Comparison of ENCODE assay signal across 19 cellular contexts in the genomic region with DNA sequence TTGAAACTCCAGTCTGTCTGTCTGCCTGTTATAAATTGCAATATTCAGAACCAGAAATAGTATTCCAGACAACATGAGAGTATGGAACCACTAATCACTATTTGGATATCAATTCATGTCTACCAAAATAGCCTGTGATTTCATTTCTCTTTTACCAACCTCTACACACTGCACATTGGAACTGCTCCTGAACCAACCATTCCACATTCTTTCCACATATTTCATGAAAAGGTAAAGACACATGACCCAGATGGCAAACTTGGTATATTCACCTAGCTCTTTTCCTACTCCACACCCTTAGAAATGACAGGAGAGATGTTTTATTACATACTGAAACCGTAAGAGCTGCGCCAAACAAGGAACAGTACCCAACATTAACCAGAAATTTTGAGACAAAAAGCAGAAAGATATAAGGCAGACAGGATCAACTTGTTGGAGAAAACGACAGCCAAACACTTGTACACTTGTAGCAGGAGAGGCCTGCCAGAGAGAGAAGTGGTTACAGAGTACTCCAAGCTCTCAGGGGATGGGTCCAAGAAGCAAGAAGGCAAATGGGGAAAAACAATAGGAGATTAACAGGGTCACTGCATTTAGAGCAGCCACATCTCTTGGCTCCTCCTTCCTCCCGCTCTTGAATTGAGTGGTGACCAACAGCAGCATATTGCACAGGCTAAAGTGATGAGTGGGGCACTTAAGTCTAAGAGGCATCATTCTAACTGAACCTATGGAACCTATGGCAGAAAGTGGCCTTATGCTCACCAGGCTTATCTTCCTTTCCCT.
"Had no signal": no experiment of that assay in that cellular context is flagged by ENCODE, and none has a peak within 500 bp of the region (broad histone marks: within the 10 kb centered on the region; RNA-seq: fewer than 3 reads in every experiment).

No MANE protein-coding gene starts in this region.

- H3K27ac Mint-ChIP-seq: activated CD4-positive, alpha-beta memory T cell treated with anti-CD3 and anti-CD28 coated beads, Interleukin-2, amount 10 ng/mL, durations not matched to agents 7 days and 5 days; activated naive CD4-positive, alpha-beta T cell treated with anti-CD3 and anti-CD28 coated beads, Interleukin-2, amount 50 U/mL, for 72 hours; activated T-cell treated with anti-CD3 and anti-CD28 coated beads, Interleukin-2, amount 50 U/mL, for 24 hours; brain; memory B cell; natural killer cell; stimulated activated memory B cell treated with anti-CD40 and anti-IgM and Interleukin-4, amounts not matched to agents 10 μg/mL and 1 μg/mL and 100 μg/mL, for 72 hours; T-helper 1 cell treated with Interleukin-12 subunit alpha and Interleukin-12 subunit beta and Interleukin-4 antibody, amounts not matched to agents 30 μg/mL and 1 μg/mL, for 36 hours had no signal

- H3K4me3 Mint-ChIP-seq: activated CD4-positive, alpha-beta memory T cell treated with anti-CD3 and anti-CD28 coated beads, Interleukin-2, amount 10 ng/mL, durations not matched to agents 7 days and 5 days; activated T-cell treated with anti-CD3 and anti-CD28 coated beads, Interleukin-2, amount 50 U/mL, for 24 hours; brain; memory B cell; natural killer cell; stimulated activated memory B cell treated with anti-CD40 and anti-IgM and Interleukin-4, amounts not matched to agents 10 μg/mL and 1 μg/mL and 100 μg/mL, for 72 hours; T-helper 1 cell treated with Interleukin-12 subunit alpha and Interleukin-12 subunit beta and Interleukin-4 antibody, amounts not matched to agents 30 μg/mL and 1 μg/mL, for 36 hours had no signal

- H3K36me3 Mint-ChIP-seq: activated naive CD4-positive, alpha-beta T cell treated with anti-CD3 and anti-CD28 coated beads, Interleukin-2, amount 50 U/mL, for 72 hours; brain; natural killer cell had no signal

- H3K36me3 ChIP-seq: heart right ventricle, tibial artery, WERI-Rb-1 had no signal

- H3K4me3 ChIP-seq: heart right ventricle, tibial artery had no signal

- H3K27ac ChIP-seq: heart right ventricle, tibial artery, WERI-Rb-1 had no signal

- DNase-seq: activated CD4-positive, alpha-beta memory T cell treated with anti-CD3 and anti-CD28 coated beads, Interleukin-2, amount 10 ng/mL, durations not matched to agents 7 days and 5 days; activated effector memory CD4-positive, alpha-beta T cell treated with Interleukin-2 at 50 U/mL for 16 hours; activated T-cell treated with anti-CD3 and anti-CD28 coated beads, Interleukin-2, amount 50 U/mL, for 24 hours; amniotic stem cell; cortex of kidney; effector CD4-positive, alpha-beta T cell; foreskin melanocyte; heart right ventricle; natural killer cell; posterior cingulate gyrus; retina; stimulated activated CD4-positive, alpha-beta T cell treated with anti-CD3 and anti-CD28 coated beads, Interleukin-12 subunit alpha, Interleukin-12 subunit beta, amount 100 ng/mL, for 4 hours; tibial artery; WERI-Rb-1 had no signal

- H3K9me3 Mint-ChIP-seq: natural killer cell had no signal

- H3K4me1 ChIP-seq: tibial artery had no signal

- H3K9me3 ChIP-seq: tibial artery had no signal

- H3K27me3 ChIP-seq: heart right ventricle, tibial artery had no signal

- ATAC-seq: activated naive CD4-positive, alpha-beta T cell treated with anti-CD3 and anti-CD28 coated beads, Interleukin-2, amount 50 U/mL, for 72 hours; heart right ventricle; natural killer cell; stimulated activated memory B cell treated with anti-CD40 and anti-IgM and Interleukin-4, amounts not matched to agents 10 μg/mL and 1 μg/mL and 100 μg/mL, for 72 hours had no signal

- H3K4me1 Mint-ChIP-seq: activated CD4-positive, alpha-beta memory T cell treated with anti-CD3 and anti-CD28 coated beads, Interleukin-2, amount 10 ng/mL, durations not matched to agents 7 days and 5 days; brain; memory B cell; natural killer cell; stimulated activated memory B cell treated with anti-CD40 and anti-IgM and Interleukin-4, amounts not matched to agents 10 μg/mL and 1 μg/mL and 100 μg/mL, for 72 hours had no signal
